2 cellular contexts compared by ENCODE assay signal in the genomic region with DNA sequence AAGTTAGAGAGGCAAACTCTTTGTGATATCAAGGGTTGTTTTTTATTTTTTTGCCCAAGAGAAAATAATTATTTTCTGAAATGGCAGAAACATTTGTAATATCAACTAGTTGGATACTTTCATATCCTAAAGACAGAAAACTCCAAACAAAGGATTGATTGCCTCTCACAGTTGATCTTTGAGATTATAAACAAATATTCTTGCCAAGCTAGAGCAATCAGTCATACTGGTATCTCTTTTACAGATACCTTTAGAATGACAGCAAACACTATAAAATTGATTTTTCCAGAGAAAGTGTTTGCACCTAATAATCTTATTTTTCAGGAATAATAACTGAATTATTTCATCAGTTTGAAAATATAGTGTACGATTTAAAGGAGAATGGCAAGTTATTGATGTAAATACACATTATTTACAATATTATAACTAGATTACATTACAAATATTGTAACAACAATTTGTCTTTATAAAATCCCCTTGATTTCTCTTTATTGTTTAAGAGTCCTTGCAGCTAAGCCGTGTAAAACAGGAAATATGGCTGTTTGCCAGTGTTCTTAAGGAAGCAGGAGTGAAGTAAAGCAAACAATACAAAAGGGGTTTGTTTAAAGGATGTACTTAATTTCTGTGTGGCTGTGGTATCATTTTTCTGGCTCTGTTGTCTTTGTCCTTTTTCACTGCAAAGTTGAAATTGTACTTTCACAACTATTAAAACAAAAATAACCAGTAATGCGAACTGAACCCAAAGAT.
A peak's percentile ranks its signal among the peaks of the same experiment; 100 is the strongest.
TF ChIP-seq lines count a peak whose summit lies in the region.

No MANE protein-coding gene starts in this region.

TF ChIP-seq in K562, 482 proteins besides CTCF, POLR2A, EP300 and RAD21 (continued from another document):
- TF ChIP-seq PBX2 (CRISPR knock-in tag; IDR thresholded peaks at IDR 0.05; ENCODE audit: low read depth) (no peak), PBX2 (tag; conservative IDR thresholded peaks at IDR 0.05; ENCODE audit: low read depth) (peak; percentile 70)
TF ChIP-seq in K562: peak in this region for 5.

TF ChIP-seq in HepG2, 621 proteins besides CTCF, POLR2A, EP300 and RAD21 (continued from another document):
- TF ChIP-seq ZHX1 (CRISPR knock-in tag; IDR thresholded peaks at IDR 0.05; ENCODE audit: low read depth) (no peak), MAFK (conservative IDR thresholded peaks at IDR 0.05 in 1 of 2, IDR thresholded peaks at IDR 0.05 in 1 of 2; ENCODE audit: low read length in 2 of 2) (no peak), NFRKB (IDR thresholded peaks at IDR 0.05) (no peak), ZNF382 (CRISPR knock-in tag; IDR thresholded peaks at IDR 0.05; ENCODE audit: borderline replicate concordance) (no peak), POLR2AphosphoS2 (IDR thresholded peaks at IDR 0.05; ENCODE audit: low read depth, low read length) (no peak), KLF12 (CRISPR knock-in tag; IDR thresholded peaks at IDR 0.05; ENCODE audit: borderline replicate concordance) (no peak)
